8 cellular contexts compared by ENCODE assay signal in genomic region chr6:39725632-39725997, GRCh38. TPM values are rescaled to one million over a fixed set of nuclear protein-coding genes. Genes with fewer than 3 reads are reported as not detected.
DNase-seq lines count a peak whose midpoint lies in the region; ATAC-seq and TF ChIP-seq lines count a peak whose summit lies in the region.

No MANE protein-coding gene starts in this region.

- H3K9me3 Mint-ChIP-seq in CD4-positive, alpha-beta T cell = no peaks in the 10 kb centered on the region

- H3K4me1 ChIP-seq in RWPE2 (ENCODE audit: insufficient read depth, poor library complexity, severe bottlenecking) (no peaks in the 10 kb centered on the region), esophagus squamous epithelium (peaks cover 5 to 14% (median 8%) of the 10 kb centered on the region in 3 donors), psoas muscle (peaks cover 3% of the 10 kb centered on the region)

- H3K4me3 Mint-ChIP-seq in CD4-positive, alpha-beta T cell = peak overlapping the region; percentile 64

- H3K4me3 ChIP-seq in RWPE2 (ENCODE audit: severe bottlenecking) = peak overlapping the region; percentile 47
- H3K4me3 ChIP-seq in esophagus squamous epithelium = peak overlapping the region; percentile 50 to 85 (median 76)
- H3K4me3 ChIP-seq in psoas muscle = peak overlapping the region; percentile 94

- 33 to 50% methylated on average over 3 to 14 of the region's 14 CpGs for WGBS in esophagus squamous epithelium, 2 donors
- 49 to 56% (median 51%) methylated on average over 14 of the region's 14 CpGs for WGBS in psoas muscle, 3 donors

- no peak overlapping the region for H3K27ac Mint-ChIP-seq in CD4-positive, alpha-beta T cell

- no peak for TF ChIP-seq CTCF in CD4-positive, alpha-beta T cell (IDR thresholded peaks at IDR 0.05)
- TF ChIP-seq CTCF in RWPE2 (IDR thresholded peaks at IDR 0.05; ENCODE audit: poor library complexity, severe bottlenecking) (no peak), esophagus squamous epithelium (IDR thresholded peaks at IDR 0.05) (no peak), psoas muscle (IDR thresholded peaks at IDR 0.05) (no peak)

- intact Hi-C loops in CD4-positive, alpha-beta T cell (cut with DNase I, micrococcal nuclease) = loop anchor here in 1 of 2 experiments (2.0 to 10.0 kb wide), 3 partner anchors 209 to 1021 kb away; partner anchors contain the start of genes GLO1 and MOCS1
- intact Hi-C loops in esophagus squamous epithelium (cut with DNase I) = no loop called here
- intact Hi-C loops in psoas muscle (cut with DNase I) = loop anchor here in 1 of 2 donors (5.0 kb wide), 1 partner anchor 52 kb away; no protein-coding TSS in a partner anchor

- H3K36me3 ChIP-seq in RWPE2 (ENCODE audit: low read depth) = no peaks in the 10 kb centered on the region
- no peaks in the 10 kb centered on the region for H3K36me3 ChIP-seq in esophagus squamous epithelium
- no peaks in the 10 kb centered on the region for H3K36me3 ChIP-seq in psoas muscle (ENCODE audit: insufficient read depth in 1 of 2, low read depth in 1 of 2)

- H3K27me3 Mint-ChIP-seq in CD4-positive, alpha-beta T cell = peaks cover 9% of the 10 kb centered on the region

- POLR2A ChIA-PET in CD4-positive, alpha-beta T cell (lab: Charles Lee) = no interaction called here

- no peaks in the 10 kb centered on the region for H3K27me3 ChIP-seq in CD4-positive, alpha-beta T cell (ENCODE audit: control insufficient read depth, insufficient read depth, low read length)
- peaks cover 5% of the 10 kb centered on the region for H3K27me3 ChIP-seq in RWPE2 (ENCODE audit: insufficient read depth, poor library complexity, severe bottlenecking)
- no peaks in the 10 kb centered on the region for H3K27me3 ChIP-seq in esophagus squamous epithelium
- peaks cover 0 to 3% (median 0%) of the 10 kb centered on the region in 3 donors for H3K27me3 ChIP-seq in psoas muscle (ENCODE audit: insufficient read depth in 3 of 3, low read length in 2 of 3)

- no peaks in the 10 kb centered on the region for H3K36me3 Mint-ChIP-seq in CD4-positive, alpha-beta T cell (ENCODE audit: low read depth)

- ATAC-seq in CD4-positive, alpha-beta T cell (ENCODE audit: poor library complexity) = no peak
- ATAC-seq in RWPE2 (ENCODE audit: low read depth) (no peak), psoas muscle (peak in 1 of 4 donors; percentile 28)

- H3K4me1 Mint-ChIP-seq in CD4-positive, alpha-beta T cell (ENCODE audit: low read depth) = peaks cover 8% of the 10 kb centered on the region

- H3K27ac ChIP-seq in CD4-positive, alpha-beta T cell (ENCODE audit: low read depth, low read length) = no peak overlapping the region
- H3K27ac ChIP-seq in RWPE2 (ENCODE audit: poor library complexity, severe bottlenecking) = no peak overlapping the region
- peak overlapping the region in 3 of 4 donors; percentile 19 to 62 (median 38) for H3K27ac ChIP-seq in esophagus squamous epithelium
- peak overlapping the region; percentile 54 for H3K27ac ChIP-seq in psoas muscle

- no peaks in the 10 kb centered on the region for H3K9me3 ChIP-seq in CD4-positive, alpha-beta T cell (ENCODE audit: control insufficient read depth, low read length)
- no peaks in the 10 kb centered on the region for H3K9me3 ChIP-seq in RWPE2 (ENCODE audit: severe bottlenecking)
- no peaks in the 10 kb centered on the region for H3K9me3 ChIP-seq in esophagus squamous epithelium
- no peaks in the 10 kb centered on the region for H3K9me3 ChIP-seq in psoas muscle

- no peak for TF ChIP-seq POLR2A in esophagus squamous epithelium (IDR thresholded peaks at IDR 0.05)

- CTCF ChIA-PET in CD4-positive, alpha-beta T cell (lab: Charles Lee) = interaction anchor here (0.7 kb wide), 1 partner anchor 72 kb away, joined by 5 read pairs; no protein-coding TSS in a partner anchor

- DNase-seq in CD4-positive, alpha-beta T cell = no peak
- DNase-seq in RWPE2 (ENCODE audit: low spot score) (no peak), esophagus squamous epithelium (lab: John Stamatoyannopoulos, UW) (no peak), psoas muscle (no peak), retina (no peak), DMS79 (lab: John Stamatoyannopoulos, UW) (no peak), germinal center (ENCODE audit: low spot score) (no peak), NCI-H2081 (lab: John Stamatoyannopoulos, UW) (no peak)

RNA-seq across cellular contexts. Expression of gene KIF6, which starts 0.4 kb away (rescaled TPM):
- total RNA-seq in CD4-positive, alpha-beta T cell = not detected
- total RNA-seq in esophagus squamous epithelium = under 1 TPM in 1 of 4 donors, not detected in 3; 0.19 TPM
- total RNA-seq in psoas muscle = under 1 TPM in 2 of 4 donors, not detected in 2; 0.14 to 0.17 TPM
- under 1 TPM; 0.03 to 0.09 (median 0.08) TPM for polyA plus RNA-seq in psoas muscle

Comparison
In these comparisons a context has a peak if more than half of its experiments do, and no peak if none do; other contexts are left out.
1. H3K27ac ChIP-seq: peak in esophagus squamous epithelium (3 of 4) and psoas muscle (single experiment); none in CD4-positive, alpha-beta T cell (single experiment) and RWPE2 (single experiment).
2. Peak in every context shown above with its lines, with median percentiles within 50 percentile points of each other: H3K4me3 ChIP-seq.